Comparison of ENCODE assay signal across 8 cellular contexts in genomic region chr1:38859561-38860463, GRCh38. TPM values are rescaled to one million over a fixed set of nuclear protein-coding genes. Genes with fewer than 3 reads are reported as not detected.
DNase-seq lines count a peak whose midpoint lies in the region; ATAC-seq, FAIRE-seq and TF ChIP-seq lines count a peak whose summit lies in the region.

RRAGC (minus strand) TSS chr1:38859772; CDS start chr1:38859646, 126 bp downstream.

- TF ChIP-seq RAD21 in H1 (IDR thresholded peaks at IDR 0.05 in 1 of 2, conservative IDR thresholded peaks at IDR 0.05 in 1 of 2; ENCODE audit: low read depth in 2 of 2, low read length in 2 of 2), result no peak

- H3K79me2 ChIP-seq in H1 (ENCODE audit: control insufficient read depth in 1 of 2, insufficient read depth in 2 of 2, low read length in 2 of 2), result peaks cover 3 to 40% of the 10 kb centered on the region in 2 experiments

- peak within 1 kb of the TSS; percentile 50 for H4K5ac ChIP-seq in H1 (ENCODE audit: insufficient read length, low read depth, low read length)

- peaks cover 6% of the 10 kb centered on the region; the same call in 1 of the 2 replicates for H3K4me1 ChIP-seq in HUES48 (ENCODE audit: control insufficient read depth, insufficient read depth, low read length)
- H3K4me1 ChIP-seq in NT2/D1 (ENCODE audit: insufficient read depth, insufficient read length), result no peaks in the 10 kb centered on the region
- H3K4me1 ChIP-seq in H1 (replicated peaks in 1 of 4; ENCODE audit: control insufficient read depth in 3 of 4, insufficient read depth in 4 of 4, low read length in 3 of 4), result peaks cover 0 to 8% (median 2%) of the 10 kb centered on the region in 4 experiments; a peak in 3 of 7 replicates
- H3K4me1 ChIP-seq in mesenchymal stem cell (ENCODE audit: control insufficient read depth, insufficient read depth, low read depth, low read length), result peaks cover 11% of the 10 kb centered on the region

- peaks cover 28% of the 10 kb centered on the region for H3K36me3 Mint-ChIP-seq in activated CD8-positive, alpha-beta memory T cell treated with anti-CD3 and anti-CD28 coated beads, Interleukin-2, amount 10 ng/mL, durations not matched to agents 7 days and 5 days

- H3K18ac ChIP-seq in H1 (ENCODE audit: extremely low read depth, low read length), result no peak within 1 kb of the TSS; the same call in 1 of the 2 replicates
- H3K18ac ChIP-seq in mesenchymal stem cell (ENCODE audit: low read depth in 1 of 2, low read length in 2 of 2), result peak within 1 kb of the TSS; percentile 80 to 100

- peak within 1 kb of the TSS; percentile 88 for H3K4me3 ChIP-seq in HUES48 (ENCODE audit: low read depth, low read length)
- peak within 1 kb of the TSS; percentile 95 for H3K4me3 ChIP-seq in NT2/D1 (ENCODE audit: insufficient read length, low read depth)
- H3K4me3 ChIP-seq in H1 (ENCODE audit: extremely low read depth in 1 of 4, insufficient read depth in 2 of 4, low read depth in 3 of 4, low read length in 4 of 4), result peak within 1 kb of the TSS; percentile 85 to 96 (median 92)
- peak within 1 kb of the TSS; percentile 95 to 98 for H3K4me3 ChIP-seq in mesenchymal stem cell (ENCODE audit: insufficient read depth in 1 of 2, low read depth in 1 of 2, low read length in 2 of 2)

- no peaks in the 10 kb centered on the region for H3K27me3 Mint-ChIP-seq in activated CD8-positive, alpha-beta memory T cell treated with anti-CD3 and anti-CD28 coated beads, Interleukin-2, amount 10 ng/mL, durations not matched to agents 7 days and 5 days

- H3K79me1 ChIP-seq in H1 (ENCODE audit: low read depth, low read length) (peaks cover 2% of the 10 kb centered on the region), mesenchymal stem cell (replicated peaks; ENCODE audit: low read length, poor library complexity, severe bottlenecking) (peaks cover 25% of the 10 kb centered on the region)

- no peak within 1 kb of the TSS for H2BK12ac ChIP-seq in H1 (ENCODE audit: low read depth, low read length)
- H2BK12ac ChIP-seq in mesenchymal stem cell (ENCODE audit: low read length in 2 of 2), result peak within 1 kb of the TSS in 1 of 2 experiments; percentile 84

- H3K9me3 Mint-ChIP-seq in activated CD8-positive, alpha-beta memory T cell treated with anti-CD3 and anti-CD28 coated beads, Interleukin-2, amount 10 ng/mL, durations not matched to agents 7 days and 5 days (ENCODE audit: low read depth), result no peaks in the 10 kb centered on the region

- H3K14ac ChIP-seq in H1 (ENCODE audit: insufficient read length) (no peak within 1 kb of the TSS), mesenchymal stem cell (ENCODE audit: low read length in 2 of 2) (peak within 1 kb of the TSS in 1 of 2 experiments; percentile 99)

- CTCF ChIA-PET in activated CD8-positive, alpha-beta memory T cell treated with anti-CD3 and anti-CD28 coated beads, Interleukin-2, amount 10 ng/mL, durations not matched to agents 7 days and 5 days (lab: Charles Lee), result interaction anchor here (0.8 to 1.6 kb wide), 4 partner anchors 9 to 232 kb away, joined by 3 to 7 read pairs (median 4); partner anchors contain the start of genes MYCBP and NDUFS5
- CTCF ChIA-PET in H1 (lab: Charles Lee; ENCODE audit: partially characterized antibody), result interaction anchor here (0.5 to 0.7 kb wide), 3 partner anchors 13 to 858 kb away, joined by 3 to 4 read pairs (median 3); no protein-coding TSS in a partner anchor

- H3K27me3 ChIP-seq in HUES48 (ENCODE audit: control insufficient read depth, insufficient read depth, low read length), result no peaks in the 10 kb centered on the region
- no peaks in the 10 kb centered on the region for H3K27me3 ChIP-seq in NT2/D1 (ENCODE audit: insufficient read depth, insufficient read length)
- no peaks in the 10 kb centered on the region for H3K27me3 ChIP-seq in H1 (replicated peaks in 1 of 4; ENCODE audit: control insufficient read depth in 3 of 4, extremely low read depth in 1 of 4, insufficient read depth in 3 of 4, low read length in 3 of 4)
- H3K27me3 ChIP-seq in mesenchymal stem cell (ENCODE audit: control insufficient read depth in 1 of 2, insufficient read depth in 1 of 2, low read length in 2 of 2), result no peaks in the 10 kb centered on the region

- H3K36me3 ChIP-seq in HUES48 (ENCODE audit: control insufficient read depth, insufficient read depth, low read length), result peaks cover 51% of the 10 kb centered on the region
- H3K36me3 ChIP-seq in NT2/D1 (ENCODE audit: insufficient read depth, insufficient read length, low read length), result peaks cover 34% of the 10 kb centered on the region
- peaks cover 3 to 33% (median 13%) of the 10 kb centered on the region in 4 experiments; a peak in 6 of 8 replicates for H3K36me3 ChIP-seq in H1 (ENCODE audit: control insufficient read depth in 2 of 4, insufficient read depth in 4 of 4, low read length in 3 of 4)
- peaks cover 0 to 51% of the 10 kb centered on the region in 2 experiments for H3K36me3 ChIP-seq in mesenchymal stem cell (ENCODE audit: control insufficient read depth in 1 of 2, insufficient read depth in 2 of 2, low read depth in 1 of 2, low read length in 2 of 2)

- no peak within 1 kb of the TSS for H2BK20ac ChIP-seq in H1 (ENCODE audit: low read length)

- ATAC-seq in GM21390 (IDR thresholded peaks at IDR 0.05; ENCODE audit: unreplicated experiment), result peak; percentile 89
- peak; percentile 98 for ATAC-seq in activated CD8-positive, alpha-beta memory T cell treated with anti-CD3 and anti-CD28 coated beads, Interleukin-2, amount 10 ng/mL, durations not matched to agents 7 days and 5 days

- H3K4me1 Mint-ChIP-seq in activated CD8-positive, alpha-beta memory T cell treated with anti-CD3 and anti-CD28 coated beads, Interleukin-2, amount 10 ng/mL, durations not matched to agents 7 days and 5 days, result peaks cover 40% of the 10 kb centered on the region

- H3K23me2 ChIP-seq in H1 (ENCODE audit: low read depth, low read length), result peaks cover 12% of the 10 kb centered on the region

- H3K9me3 ChIP-seq in HUES48 (ENCODE audit: control insufficient read depth, insufficient read depth, low read length), result no peaks in the 10 kb centered on the region
- H3K9me3 ChIP-seq in NT2/D1 (ENCODE audit: insufficient read depth, low read length), result no peaks in the 10 kb centered on the region
- H3K9me3 ChIP-seq in H1 (ENCODE audit: insufficient read depth in 2 of 2, low read depth in 1 of 2, low read length in 1 of 2), result no peaks in the 10 kb centered on the region
- H3K9me3 ChIP-seq in mesenchymal stem cell (ENCODE audit: control insufficient read depth, low read length), result no peaks in the 10 kb centered on the region

- 5% methylated on average over 30 of the region's 70 CpGs; no CpG with 5 or more reads in 1 of the 2 experiments for WGBS in H1 (ENCODE audit: extremely low coverage in 1 of 2, insufficient coverage in 1 of 2, insufficient read length in 1 of 2, insufficient replicate concordance in 2 of 2, low coverage in 1 of 2, low lambda C conversion rate in 2 of 2, missing lambda C conversion rate in 1 of 2), 2 experiments
- under 1% methylated on average over 37 of the region's 70 CpGs for WGBS in mesenchymal stem cell

- H4K8ac ChIP-seq in H1 (ENCODE audit: extremely low read depth, insufficient read depth, low read length) (peak within 1 kb of the TSS; percentile 78), mesenchymal stem cell (ENCODE audit: low read length) (peak within 1 kb of the TSS; percentile 87)

- peaks cover 3% of the 10 kb centered on the region in 2 experiments for H4K20me1 ChIP-seq in H1 (replicated peaks in 1 of 2; ENCODE audit: control insufficient read depth in 1 of 2, insufficient read depth in 2 of 2, low read length in 2 of 2)

- H3K56ac ChIP-seq in H1 (replicated peaks; ENCODE audit: insufficient read length, low read depth, low read length), result peak within 1 kb of the TSS; percentile 49

- TF ChIP-seq CTCF in H1 (IDR thresholded peaks at IDR 0.05; ENCODE audit: control extremely low read depth in 1 of 3, insufficient read depth in 1 of 3, low read depth in 1 of 3, low read length in 3 of 3), result no peak

- no peak for TF ChIP-seq EP300 in H1 (IDR thresholded peaks at IDR 0.05; ENCODE audit: borderline replicate concordance in 1 of 2, low read depth in 2 of 2, low read length in 2 of 2)

- peak within 1 kb of the TSS; percentile 90 to 95 for H3K4me2 ChIP-seq in H1 (ENCODE audit: insufficient read depth in 1 of 2, low read depth in 2 of 2, low read length in 2 of 2)
- peak within 1 kb of the TSS; percentile 89 for H3K4me2 ChIP-seq in mesenchymal stem cell (ENCODE audit: low read length, poor library complexity, severe bottlenecking)

- H2BK15ac ChIP-seq in H1 (ENCODE audit: low read length), result peak within 1 kb of the TSS; percentile 77; the same call in 1 of the 2 replicates
- no peak within 1 kb of the TSS for H2BK15ac ChIP-seq in mesenchymal stem cell (ENCODE audit: low read depth, poor library complexity, severe bottlenecking)

- 0 out of 3 replicates have a peak, but pooled peaks of 1 of the 2 experiments have one; percentile 21 for TF ChIP-seq POLR2A in H1 (IDR thresholded peaks at IDR 0.05; ENCODE audit: control extremely low read depth in 1 of 2, low read depth in 2 of 2, low read length in 2 of 2)

- peak within 1 kb of the TSS; percentile 92 for H2AFZ ChIP-seq in H1 (ENCODE audit: low read length)
- peak within 1 kb of the TSS; percentile 85 for H2AFZ ChIP-seq in mesenchymal stem cell (ENCODE audit: low read depth, low read length)

- in situ Hi-C loops in Caki2 (cut with HindIII; ENCODE audit: low pct_unique_long_range_greater_than_20kb, low sequenced_read_pairs), result no loop called here

- H3K9ac ChIP-seq in HUES48 (ENCODE audit: low read depth, low read length) (peak within 1 kb of the TSS; percentile 66), NT2/D1 (ENCODE audit: insufficient read length, low read depth) (peak within 1 kb of the TSS; percentile 97), H1 (replicated peaks in 1 of 4; ENCODE audit: extremely low read depth in 1 of 4, low read depth in 3 of 4, low read length in 3 of 4) (peak within 1 kb of the TSS; percentile 73 to 85 (median 78)), mesenchymal stem cell (ENCODE audit: low read length) (peak within 1 kb of the TSS; percentile 96)

- H4K91ac ChIP-seq in H1 (replicated peaks; ENCODE audit: insufficient read length, low read length) (no peak within 1 kb of the TSS), mesenchymal stem cell (ENCODE audit: low read length) (peak within 1 kb of the TSS; percentile 90)

- FAIRE-seq in H1 (lab: Jason Lieb, UNC), result no peak

- H3K4me3 Mint-ChIP-seq in activated CD8-positive, alpha-beta memory T cell treated with anti-CD3 and anti-CD28 coated beads, Interleukin-2, amount 10 ng/mL, durations not matched to agents 7 days and 5 days, result peak within 1 kb of the TSS; percentile 89

- H2BK120ac ChIP-seq in H1 (replicated peaks; ENCODE audit: low read depth, low read length) (peak within 1 kb of the TSS; percentile 55), mesenchymal stem cell (ENCODE audit: low read depth, low read length) (peak within 1 kb of the TSS; percentile 92)

- no peak within 1 kb of the TSS for H3K23ac ChIP-seq in H1 (ENCODE audit: insufficient read length)
- H3K23ac ChIP-seq in mesenchymal stem cell (ENCODE audit: low read length in 2 of 2), result peak within 1 kb of the TSS in 1 of 2 experiments; percentile 98

- H2BK5ac ChIP-seq in H1 (ENCODE audit: low read depth, low read length) (peak within 1 kb of the TSS; percentile 29; the same call in 1 of the 2 replicates), mesenchymal stem cell (ENCODE audit: low read depth, low read length, poor library complexity, severe bottlenecking) (peak within 1 kb of the TSS; percentile 53)

- H3K27ac Mint-ChIP-seq in activated CD8-positive, alpha-beta memory T cell treated with anti-CD3 and anti-CD28 coated beads, Interleukin-2, amount 10 ng/mL, durations not matched to agents 7 days and 5 days, result peak within 1 kb of the TSS; percentile 82

- H3K4ac ChIP-seq in H1 (replicated peaks; ENCODE audit: insufficient read length, low read depth, low read length) (peak within 1 kb of the TSS; percentile 65), mesenchymal stem cell (ENCODE audit: low read depth in 1 of 2, low read length in 2 of 2) (peak within 1 kb of the TSS; percentile 86 to 100)

- DNase-seq in Caki2 (ENCODE audit: low read depth) (peak; percentile 94), NT2/D1 (ENCODE audit: low read depth, low spot score) (peak; percentile 98), H1 (ENCODE audit: low read depth in 1 of 2, low spot score in 2 of 2) (peak; percentile 90 to 97), mesenchymal stem cell (peak; percentile 98)
- DNase-seq in activated CD8-positive, alpha-beta memory T cell treated with anti-CD3 and anti-CD28 coated beads, Interleukin-2, amount 10 ng/mL, durations not matched to agents 7 days and 5 days, result peak; percentile 100
- peak; percentile 97 for DNase-seq in stimulated activated CD8-positive, alpha-beta memory T cell treated with anti-CD3 and anti-CD28 coated beads, Interleukin-12 subunit alpha, Interleukin-12 subunit beta, amount 100 ng/mL, for 24 hours (ENCODE audit: extremely low read depth)

- POLR2A ChIA-PET in H1 (lab: Charles Lee; ENCODE audit: partially characterized antibody), result interaction anchor here (0.7 to 1.9 kb wide), 6 partner anchors 13 to 167 kb away, joined by 3 to 6 read pairs (median 4); partner anchors contain the start of genes MYCBP and NDUFS5

- H3K27ac ChIP-seq in HUES48 (ENCODE audit: low read depth, low read length) (peak within 1 kb of the TSS; percentile 59), H1 (ENCODE audit: low read depth, low read length) (no peak within 1 kb of the TSS), mesenchymal stem cell (ENCODE audit: low read length, poor library complexity, severe bottlenecking) (peak within 1 kb of the TSS; percentile 67)

- no peak within 1 kb of the TSS for H2AK5ac ChIP-seq in H1 (ENCODE audit: low read depth, low read length)
- H2AK5ac ChIP-seq in mesenchymal stem cell (ENCODE audit: low read length, severe bottlenecking), result no peak within 1 kb of the TSS

RNA-seq across cellular contexts. Expression of gene RRAGC, which starts in this region (rescaled TPM):
- total RNA-seq in Caki2 (2014; rRNA removed; shearing (Covaris generic); ENCODE audit: low replicate concordance), result 19.2 and 24.2 TPM in 2 replicates
- 10 to 100 TPM; 12.0 to 16.7 TPM for total RNA-seq in activated CD8-positive, alpha-beta memory T cell treated with anti-CD3 and anti-CD28 coated beads, Interleukin-2, amount 10 ng/mL, durations not matched to agents 7 days and 5 days
- total RNA-seq in H1 (2021; fragmentation: NEBNext Ultra II Directional; extraction: Animal tissue kit (Norgen Biotek cat#: 25700)), result 16.5 and 18.1 TPM in 2 replicates
- 6.2 and 12.0 TPM in 2 replicates for polyA plus RNA-seq in H1 (2011; rRNA removed)
- 6.3 TPM for polyA plus RNA-seq in H1 (2011; cell fraction: cytosol; rRNA removed)
- 1.7 TPM for polyA plus RNA-seq in H1 (2011; cell fraction: nucleus; rRNA removed)
- 10.0 to 14.8 TPM (median 10.9 TPM) in 4 replicates for polyA plus RNA-seq in H1 (2012, experiment 1 of 2)
- 3.5 TPM for polyA plus RNA-seq in H1 (2012, experiment 2 of 2)
- 11.7 TPM for polyA plus RNA-seq in H1 (2013, experiment 1 of 2)
- polyA plus RNA-seq in H1 (2013, experiment 2 of 2), result 13.3 TPM
- polyA minus RNA-seq in H1 (2011; rRNA and poly(A)+ RNA removed), result 5.2 and 6.1 TPM in 2 replicates
- polyA minus RNA-seq in H1 (2011; cell fraction: cytosol; rRNA and poly(A)+ RNA removed), result 4.9 TPM
- polyA minus RNA-seq in H1 (2011; cell fraction: nucleus; rRNA and poly(A)+ RNA removed), result 3.2 TPM
- polyA plus RNA-seq in mesenchymal stem cell (2013, experiment 1 of 2), result 73.5 TPM
- 76.7 TPM for polyA plus RNA-seq in mesenchymal stem cell (2013, experiment 2 of 2)
